In the genomic region with DNA sequence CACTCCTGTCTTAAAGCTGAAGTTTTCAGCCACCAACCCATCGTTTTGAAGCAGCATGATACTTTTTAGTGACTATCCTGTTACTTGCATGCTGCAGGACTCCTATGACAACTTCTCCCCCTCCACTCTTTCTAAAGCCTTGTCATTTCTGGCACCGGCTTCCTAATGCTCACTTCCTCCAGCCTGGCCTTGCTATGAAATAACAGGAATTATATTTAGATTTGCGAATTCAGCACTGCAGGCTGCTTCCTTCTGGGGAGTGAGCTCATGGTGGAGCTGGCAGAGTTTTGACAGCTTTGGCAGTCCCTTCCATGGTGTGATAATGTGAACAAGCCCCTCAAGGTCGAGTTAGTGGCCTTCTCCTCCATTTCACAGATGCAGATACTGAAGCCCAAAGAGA, we compare ENCODE assay signal across 17 cellular contexts. TPM values are rescaled to one million over a fixed set of nuclear protein-coding genes. Genes with fewer than 3 reads are reported as not detected.
DNase-seq lines count a peak whose midpoint lies in the region; ATAC-seq and TF ChIP-seq lines count a peak whose summit lies in the region.
"Had no signal": no experiment of that assay in that cellular context is flagged by ENCODE, and none has a peak within 500 bp of the region (broad histone marks: within the 10 kb centered on the region; RNA-seq: fewer than 3 reads in every experiment).

No MANE protein-coding gene starts in this region.

- no peaks in the 10 kb centered on the region for H3K36me3 Mint-ChIP-seq in stimulated activated naive CD8-positive, alpha-beta T cell treated with anti-CD3 and anti-CD28 coated beads, Interleukin-15, Interleukin-2, amounts not matched to agents 100 ng/mL and 50 ng/mL, for 24 hours (ENCODE audit: low read depth)
- H3K36me3 Mint-ChIP-seq in natural killer cell: no peaks in the 10 kb centered on the region

- H3K4me1 Mint-ChIP-seq in stimulated activated naive CD8-positive, alpha-beta T cell treated with anti-CD3 and anti-CD28 coated beads, Interleukin-15, Interleukin-2, amounts not matched to agents 100 ng/mL and 50 ng/mL, for 24 hours (ENCODE audit: low read depth): peaks cover 14% of the 10 kb centered on the region
- H3K4me1 Mint-ChIP-seq in natural killer cell: no peaks in the 10 kb centered on the region

- no peak for ATAC-seq in stimulated activated naive CD8-positive, alpha-beta T cell treated with anti-CD3 and anti-CD28 coated beads, Interleukin-15, Interleukin-2, amounts not matched to agents 100 U/mL and 50 U/mL, for 24 hours
- ATAC-seq in HG03442 (IDR thresholded peaks at IDR 0.05; ENCODE audit: unreplicated experiment) (no peak), natural killer cell (no peak)

- H3K27me3 Mint-ChIP-seq in stimulated activated naive CD8-positive, alpha-beta T cell treated with anti-CD3 and anti-CD28 coated beads, Interleukin-15, Interleukin-2, amounts not matched to agents 100 ng/mL and 50 ng/mL, for 24 hours: no peaks in the 10 kb centered on the region
- peaks cover 0 to 2% of the 10 kb centered on the region in 2 donors for H3K27me3 Mint-ChIP-seq in natural killer cell (ENCODE audit: low read depth in 2 of 2)

- DNase-seq in stimulated activated naive CD8-positive, alpha-beta T cell treated with anti-CD3 and anti-CD28 coated beads, Interleukin-15, Interleukin-2, amounts not matched to agents 100 U/mL and 50 U/mL, for 24 hours: no peak
- DNase-seq in cerebellum (ENCODE audit: low spot score): peak; percentile 45
- DNase-seq in lung microvascular endothelial cell (ENCODE audit: low read depth in 2 of 2): peak; percentile 8 to 60
- DNase-seq in activated gamma-delta T cell (lab: John Stamatoyannopoulos, UW): no peak
- no peak for DNase-seq in natural killer cell
- no peak for DNase-seq in posterior cingulate gyrus
- DNase-seq: ACHN; activated CD4-positive, alpha-beta T cell treated with anti-CD3 and anti-CD28 coated beads, Interleukin-2, amount 50 U/mL, for 4 hours; activated effector memory CD4-positive, alpha-beta T cell treated with Interleukin-2 at 50 U/mL for 16 hours; erythroblast; NCI-H2171 treated with DMSO at 0.1 percent for 48 hours; T-helper 2 cell; upper lobe of left lung had no signal

- intact Hi-C loops in natural killer cell (cut with micrococcal nuclease): no loop called here
- intact Hi-C loops in posterior cingulate gyrus (cut with DNase I): no loop called here

- peak overlapping the region; percentile 3 for H3K27ac Mint-ChIP-seq in stimulated activated naive CD8-positive, alpha-beta T cell treated with anti-CD3 and anti-CD28 coated beads, Interleukin-15, Interleukin-2, amounts not matched to agents 100 ng/mL and 50 ng/mL, for 24 hours
- no peak overlapping the region for H3K27ac Mint-ChIP-seq in natural killer cell

- H3K9me3 Mint-ChIP-seq in stimulated activated naive CD8-positive, alpha-beta T cell treated with anti-CD3 and anti-CD28 coated beads, Interleukin-15, Interleukin-2, amounts not matched to agents 100 ng/mL and 50 ng/mL, for 24 hours: no peaks in the 10 kb centered on the region
- H3K9me3 Mint-ChIP-seq in natural killer cell: no peaks in the 10 kb centered on the region

- H3K4me3 Mint-ChIP-seq in stimulated activated naive CD8-positive, alpha-beta T cell treated with anti-CD3 and anti-CD28 coated beads, Interleukin-15, Interleukin-2, amounts not matched to agents 100 ng/mL and 50 ng/mL, for 24 hours: no peak overlapping the region
- H3K4me3 Mint-ChIP-seq in natural killer cell: no peak overlapping the region

- no peak for TF ChIP-seq CTCF in natural killer cell (IDR thresholded peaks at IDR 0.05)

RNA-seq across cellular contexts. Expression of a gene that starts 13.4 kb away (rescaled TPM):
- total RNA-seq in cerebellum: 0.27 TPM
- total RNA-seq in lung microvascular endothelial cell: not detected in 2 replicates
- 1 to 10 TPM in 2 of 3 donors, under 1 TPM in 1; 0.66 to 4.0 (median 1.5) TPM for total RNA-seq in natural killer cell

RNA-seq across cellular contexts. Expression of a gene that starts 46.3 kb away (rescaled TPM):
- total RNA-seq in cerebellum: not detected
- not detected in 2 replicates for total RNA-seq in lung microvascular endothelial cell
- not detected for total RNA-seq in natural killer cell
- total RNA-seq: bronchial epithelial cell, skeletal muscle tissue, upper lobe of left lung had no signal

Comparison
In these comparisons a context has a peak if more than half of its experiments do, and no peak if none do; other contexts are left out.
1. DNase-seq: peak in cerebellum (single experiment) and lung microvascular endothelial cell (2 of 2); none in stimulated activated naive CD8-positive, alpha-beta T cell treated with anti-CD3 and anti-CD28 coated beads, Interleukin-15, Interleukin-2, amounts not matched to agents 100 U/mL and 50 U/mL, for 24 hours (single experiment), activated gamma-delta T cell (single experiment), natural killer cell (single experiment) and posterior cingulate gyrus (0 of 10).